1 cellular context compared by ENCODE assay signal in genomic region chr17:57868007-57868774, GRCh38.
TF ChIP-seq lines count a peak whose summit lies in the region.

No MANE protein-coding gene starts in this region.

TF ChIP-seq in GM12878, 131 proteins besides CTCF, POLR2A, EP300 and RAD21 (continued from another document):
- TF ChIP-seq RELB (IDR thresholded peaks at IDR 0.05; ENCODE audit: low read depth): 0 out of 2 replicates have a peak, but pooled peaks have one; percentile 35
- peak; percentile 76 for TF ChIP-seq IKZF1 (conservative IDR thresholded peaks at IDR 0.05)
- no peak for TF ChIP-seq ZNF592 (IDR thresholded peaks at IDR 0.05)
- TF ChIP-seq NBN (IDR thresholded peaks at IDR 0.05): 0 out of 2 replicates have a peak, but pooled peaks have one; percentile 19
- peak in 1 of 2 experiments; percentile 10; a peak in 1 of 4 replicates for TF ChIP-seq BHLHE40 (IDR thresholded peaks at IDR 0.05; ENCODE audit: borderline replicate concordance in 1 of 2, low read depth in 2 of 2, low read length in 1 of 2)
- TF ChIP-seq DPF2 (IDR thresholded peaks at IDR 0.05): peak; percentile 75
- no peak for TF ChIP-seq ZNF217 (IDR thresholded peaks at IDR 0.05)
- no peak for TF ChIP-seq CEBPB (IDR thresholded peaks at IDR 0.05; ENCODE audit: borderline replicate concordance in 1 of 2, low read depth in 2 of 2, low read length in 2 of 2)
- peak in 1 of 2 experiments; percentile 83; a peak in 2 of 4 replicates for TF ChIP-seq ETV6 (conservative IDR thresholded peaks at IDR 0.05 in 1 of 2, IDR thresholded peaks at IDR 0.05 in 1 of 2; ENCODE audit: borderline replicate concordance in 1 of 2, low read depth in 1 of 2)
- TF ChIP-seq EED (IDR thresholded peaks at IDR 0.05; ENCODE audit: low read depth): peak; percentile 87
- no peak for TF ChIP-seq MEF2B (IDR thresholded peaks at IDR 0.05; ENCODE audit: partially characterized antibody, poor library complexity, severe bottlenecking)
- TF ChIP-seq STAT3 (IDR thresholded peaks at IDR 0.05; ENCODE audit: low read depth, low read length): no peak
- TF ChIP-seq SPI1 (IDR thresholded peaks at IDR 0.05; ENCODE audit: borderline replicate concordance, insufficient read depth, low read depth, low read length): peak; percentile 98
- TF ChIP-seq MYB (IDR thresholded peaks at IDR 0.05; ENCODE audit: borderline replicate concordance, low read depth, low read length): no peak
- TF ChIP-seq NFIC (IDR thresholded peaks at IDR 0.05; ENCODE audit: low read depth, low read length): peak; percentile 57; the same call in 1 of the 2 replicates
- TF ChIP-seq TCF12 (IDR thresholded peaks at IDR 0.05; ENCODE audit: low read depth, low read length): peak; percentile 88
- 0 out of 2 replicates have a peak, but pooled peaks have one; percentile 42 for TF ChIP-seq TARDBP (IDR thresholded peaks at IDR 0.05; ENCODE audit: borderline replicate concordance)
- TF ChIP-seq POLR2AphosphoS5 (IDR thresholded peaks at IDR 0.05; ENCODE audit: low read length): no peak
- 0 out of 3 replicates have a peak, but pooled peaks of 1 of the 2 experiments have one; percentile 19 for TF ChIP-seq EGR1 (IDR thresholded peaks at IDR 0.05; ENCODE audit: borderline replicate concordance in 1 of 2, low read depth in 2 of 2, low read length in 2 of 2)
- 0 out of 2 replicates have a peak, but pooled peaks have one; percentile 71 for TF ChIP-seq GATAD2B (conservative IDR thresholded peaks at IDR 0.05; ENCODE audit: low read depth)
- TF ChIP-seq SREBF1 (IDR thresholded peaks at IDR 0.05; ENCODE audit: low read length): no peak
- no peak for TF ChIP-seq CBX5 (IDR thresholded peaks at IDR 0.05; ENCODE audit: low read depth)
- no peak for TF ChIP-seq PAX5 (IDR thresholded peaks at IDR 0.05; ENCODE audit: borderline replicate concordance, low read depth, low read length)
- TF ChIP-seq CREM (IDR thresholded peaks at IDR 0.05; ENCODE audit: low read depth): peak; percentile 62; the same call in 1 of the 2 replicates
- no peak for TF ChIP-seq HDAC2 (IDR thresholded peaks at IDR 0.05)
- peak; percentile 54; the same call in 1 of the 2 replicates for TF ChIP-seq RUNX3 (IDR thresholded peaks at IDR 0.05; ENCODE audit: low read length)
- TF ChIP-seq WRNIP1 (IDR thresholded peaks at IDR 0.05; ENCODE audit: borderline replicate concordance, low read depth, low read length): no peak
- TF ChIP-seq IKZF2 (IDR thresholded peaks at IDR 0.05): peak; percentile 59 to 75; a peak in 3 of 4 replicates
- peak; percentile 46; the same call in 1 of the 2 replicates for TF ChIP-seq MTA2 (IDR thresholded peaks at IDR 0.05; ENCODE audit: low read depth)
- peak; percentile 49; the same call in 1 of the 2 replicates for TF ChIP-seq JUNB (IDR thresholded peaks at IDR 0.05)
- TF ChIP-seq BCL11A (IDR thresholded peaks at IDR 0.05; ENCODE audit: low read depth, low read length): 0 out of 2 replicates have a peak, but pooled peaks have one; percentile 22
- no peak for TF ChIP-seq ZSCAN29 (IDR thresholded peaks at IDR 0.05)
- TF ChIP-seq ATF7 (IDR thresholded peaks at IDR 0.05; ENCODE audit: low read depth): 0 out of 2 replicates have a peak, but pooled peaks have one; percentile 29
- peak; percentile 72 for TF ChIP-seq FOXM1 (IDR thresholded peaks at IDR 0.05; ENCODE audit: low read depth, low read length)
- TF ChIP-seq TCF3 (IDR thresholded peaks at IDR 0.05; ENCODE audit: borderline replicate concordance, insufficient read depth, low read depth, low read length): peak; percentile 74; the same call in 1 of the 2 replicates
